In the genomic region with DNA sequence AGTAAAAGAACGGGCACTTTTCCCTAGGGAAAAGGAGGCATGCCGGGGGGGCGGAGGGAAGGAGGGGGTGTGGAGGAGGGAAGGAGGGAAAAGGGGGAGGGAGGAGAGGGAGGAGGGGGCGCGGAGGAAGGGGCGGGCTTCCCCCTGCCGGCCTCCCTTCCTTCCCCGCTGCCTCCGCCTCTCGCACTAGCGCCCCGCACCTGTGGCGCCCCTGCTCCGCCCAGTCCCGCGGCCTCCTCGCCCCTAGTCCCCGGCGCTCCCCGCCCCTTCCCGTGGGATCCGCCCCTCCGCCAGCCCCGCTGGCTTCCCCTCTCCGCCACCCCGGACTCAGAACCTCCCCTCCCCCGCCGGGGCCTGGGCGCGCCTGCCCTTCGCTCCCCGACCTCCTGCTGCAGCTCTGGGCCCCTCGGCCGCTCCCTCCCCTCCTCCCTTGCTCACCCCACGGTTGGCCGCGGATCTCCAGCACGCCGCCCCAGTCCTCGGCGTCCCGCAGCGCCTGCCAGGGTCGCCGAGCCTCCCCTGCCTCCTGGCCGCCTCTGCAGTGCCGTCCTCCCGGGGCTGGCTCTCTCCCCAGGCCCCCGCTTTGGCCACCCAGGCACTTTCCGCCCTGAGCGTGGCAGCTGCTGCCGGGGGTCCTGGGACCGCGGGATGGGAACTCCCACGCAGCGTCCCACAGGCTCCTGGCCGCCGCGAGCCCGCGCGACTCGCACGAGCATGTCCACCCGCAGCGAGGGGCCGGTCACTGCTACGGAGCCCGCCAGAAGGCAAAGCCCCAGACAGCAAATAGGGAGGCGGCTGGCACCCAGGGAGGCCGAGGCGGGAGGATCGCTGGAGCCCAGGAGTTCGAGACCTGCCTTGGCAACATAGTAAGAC, we compare ENCODE assay signal across 1 cellular context.
TF ChIP-seq lines count a peak whose summit lies in the region.

No MANE protein-coding gene starts in this region.

TF ChIP-seq in SK-N-SH, 30 proteins besides CTCF, POLR2A, EP300 and RAD21 (continued from another document):
- TF ChIP-seq, protein P1, sequence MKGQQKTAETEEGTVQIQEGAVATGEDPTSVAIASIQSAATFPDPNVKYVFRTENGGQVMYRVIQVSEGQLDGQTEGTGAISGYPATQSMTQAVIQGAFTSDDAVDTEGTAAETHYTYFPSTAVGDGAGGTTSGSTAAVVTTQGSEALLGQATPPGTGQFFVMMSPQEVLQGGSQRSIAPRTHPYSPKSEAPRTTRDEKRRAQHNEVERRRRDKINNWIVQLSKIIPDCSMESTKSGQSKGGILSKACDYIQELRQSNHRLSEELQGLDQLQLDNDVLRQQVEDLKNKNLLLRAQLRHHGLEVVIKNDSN (IDR thresholded peaks at IDR 0.05; ENCODE audit: borderline replicate concordance, low read depth), result no peak
- TF ChIP-seq, protein P2, sequence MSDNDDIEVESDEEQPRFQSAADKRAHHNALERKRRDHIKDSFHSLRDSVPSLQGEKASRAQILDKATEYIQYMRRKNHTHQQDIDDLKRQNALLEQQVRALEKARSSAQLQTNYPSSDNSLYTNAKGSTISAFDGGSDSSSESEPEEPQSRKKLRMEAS (IDR thresholded peaks at IDR 0.05; ENCODE audit: low read depth), result no peak
